21 cellular contexts compared by ENCODE assay signal in the genomic region with DNA sequence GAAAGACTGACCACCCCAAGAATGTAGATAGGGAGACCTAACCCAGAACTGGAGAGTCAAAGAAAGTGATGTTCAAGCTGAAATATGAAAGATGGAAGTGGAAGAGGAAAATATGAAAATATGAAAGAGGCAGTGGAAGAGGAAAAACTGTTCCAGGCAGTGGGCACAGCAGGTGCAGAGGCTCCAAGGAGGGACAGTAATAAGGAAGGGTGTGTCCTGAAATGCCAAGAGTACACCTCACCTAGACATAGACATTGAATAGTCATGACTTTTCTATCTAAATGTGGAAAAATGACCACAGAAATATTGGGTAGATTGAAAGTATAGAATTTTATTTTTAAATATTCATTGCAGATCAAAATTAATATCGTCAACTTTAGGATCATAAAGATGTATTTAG.
"Had no signal": no experiment of that assay in that cellular context is flagged by ENCODE, and none has a peak within 500 bp of the region (broad histone marks: within the 10 kb centered on the region; RNA-seq: fewer than 3 reads in every experiment).

No MANE protein-coding gene starts in this region.

- DNase-seq: Karpas-422, KG1, MM.1S, NCI-H1092 treated with DMSO at 0.1 percent for 48 hours, NCI-H1436, NCI-H187, NCI-H2029, NCI-H2081 treated with DMSO at 0.1 percent for 48 hours, NCI-H2171, NCI-H226, NCI-H446, NCI-H510A, NCI-H524 treated with DMSO at 0.1 percent for 48 hours, NCI-H69, NCI-H774, SHP77, SK-N-SH, SW 1271 had no signal

- H3K9me3 ChIP-seq: SK-N-SH had no signal

- ATAC-seq: Panc1 had no signal

- H3K9ac ChIP-seq: SK-N-SH had no signal

- H3K27ac ChIP-seq: HL-60, RWPE1 had no signal

- H3K4me2 ChIP-seq: SK-N-SH had no signal
